In genomic region chr6:7390218-7390878, GRCh38 we compare ENCODE assay signal across 8 cellular contexts. TPM values are rescaled to one million over a fixed set of nuclear protein-coding genes. Genes with fewer than 3 reads are reported as not detected.
A peak's percentile ranks its signal among the peaks of the same experiment; 100 is the strongest.
DNase-seq lines count a peak whose midpoint lies in the region; ATAC-seq lines count a peak whose summit lies in the region.

No MANE protein-coding gene starts in this region.

- H3K36me3 Mint-ChIP-seq in activated T-helper 17 cell treated with anti-CD3 and anti-CD28 coated beads, Interleukin-2, amount 50 U/mL, for 72 hours (ENCODE audit: low read depth), result peaks cover 51% of the 10 kb centered on the region
- peaks cover 0 to 8% (median 7%) of the 10 kb centered on the region in 3 donors for H3K36me3 Mint-ChIP-seq in immature natural killer cell

- ATAC-seq in HG03175 (IDR thresholded peaks at IDR 0.05; ENCODE audit: unreplicated experiment), result peak; percentile 22
- peak; percentile 5 for ATAC-seq in activated T-helper 17 cell treated with anti-CD3 and anti-CD28 coated beads, Interleukin-2, amount 50 U/mL, for 72 hours (replicated peaks)

- H3K27me3 ChIP-seq in subcutaneous abdominal adipose tissue (ENCODE audit: control insufficient read depth in 5 of 5, insufficient read depth in 4 of 5, low read length in 5 of 5), result no peaks in the 10 kb centered on the region

- peaks cover 0 to 28% (median 24%) of the 10 kb centered on the region in 5 donors for H3K4me1 ChIP-seq in subcutaneous abdominal adipose tissue (ENCODE audit: control insufficient read depth in 5 of 5, insufficient read depth in 5 of 5, low read length in 5 of 5)

- peak overlapping the region; percentile 85 for H3K4me3 Mint-ChIP-seq in activated T-helper 17 cell treated with anti-CD3 and anti-CD28 coated beads, Interleukin-2, amount 50 U/mL, for 72 hours
- H3K4me3 Mint-ChIP-seq in immature natural killer cell, result peak overlapping the region; percentile 90 to 98 (median 92)

- H3K27ac ChIP-seq in subcutaneous abdominal adipose tissue (ENCODE audit: low read depth, low read length), result peak overlapping the region; percentile 96

- peak overlapping the region; percentile 77 for H3K27ac Mint-ChIP-seq in activated T-helper 17 cell treated with anti-CD3 and anti-CD28 coated beads, Interleukin-2, amount 50 U/mL, for 72 hours
- H3K27ac Mint-ChIP-seq in immature natural killer cell, result peak overlapping the region; percentile 93 to 99 (median 97)

- H3K9me3 Mint-ChIP-seq in activated T-helper 17 cell treated with anti-CD3 and anti-CD28 coated beads, Interleukin-2, amount 50 U/mL, for 72 hours, result no peaks in the 10 kb centered on the region
- H3K9me3 Mint-ChIP-seq in immature natural killer cell, result peaks cover 0 to 2% (median 0%) of the 10 kb centered on the region in 6 donors

- peak; percentile 24 for DNase-seq in stimulated activated CD8-positive, alpha-beta memory T cell treated with anti-CD3 and anti-CD28 coated beads, Interleukin-15, amount 100 ng/mL, for 1 hour (ENCODE audit: low read depth)
- DNase-seq in stimulated activated CD8-positive, alpha-beta memory T cell treated with anti-CD3 and anti-CD28 coated beads, Interleukin-4, amount 100 ng/mL, for 48 hours, result no peak
- no peak for DNase-seq in immature natural killer cell
- no peak for DNase-seq in dermis blood vessel endothelial cell
- DNase-seq in occipital lobe (lab: John Stamatoyannopoulos, UW), result no peak

- peak overlapping the region; percentile 81 to 85 (median 82) for H3K4me3 ChIP-seq in subcutaneous abdominal adipose tissue (ENCODE audit: low read depth in 1 of 5, low read length in 5 of 5)

- H3K4me1 Mint-ChIP-seq in activated T-helper 17 cell treated with anti-CD3 and anti-CD28 coated beads, Interleukin-2, amount 50 U/mL, for 72 hours, result peaks cover 25% of the 10 kb centered on the region
- H3K4me1 Mint-ChIP-seq in immature natural killer cell, result peaks cover 37 to 46% of the 10 kb centered on the region in 2 donors

- peaks cover 4 to 19% (median 7%) of the 10 kb centered on the region in 5 donors for H3K36me3 ChIP-seq in subcutaneous abdominal adipose tissue (ENCODE audit: control insufficient read depth in 5 of 5, insufficient read depth in 5 of 5, low read length in 5 of 5)

- peak overlapping the region; percentile 40 to 97 (median 94) for H3K9ac ChIP-seq in subcutaneous abdominal adipose tissue (ENCODE audit: low read length in 5 of 5)

- no peaks in the 10 kb centered on the region for H3K9me3 ChIP-seq in subcutaneous abdominal adipose tissue (ENCODE audit: control insufficient read depth in 5 of 5, low read length in 5 of 5)

- no peaks in the 10 kb centered on the region for H3K27me3 Mint-ChIP-seq in activated T-helper 17 cell treated with anti-CD3 and anti-CD28 coated beads, Interleukin-2, amount 50 U/mL, for 72 hours
- H3K27me3 Mint-ChIP-seq in immature natural killer cell (ENCODE audit: low read depth in 3 of 3), result peaks cover 7 to 21% (median 10%) of the 10 kb centered on the region in 3 donors

RNA-seq across cellular contexts. Expression of gene RIOK1, which starts 0.7 kb away (rescaled TPM):
- 10 to 100 TPM; 23.4 to 48.9 TPM for total RNA-seq in activated T-helper 17 cell treated with anti-CD3 and anti-CD28 coated beads, Interleukin-2, amount 50 U/mL, for 72 hours
- 10 to 100 TPM; 14.0 to 23.7 (median 15.6) TPM for polyA plus RNA-seq in immature natural killer cell
- total RNA-seq in dermis blood vessel endothelial cell, result 15.6 and 19.9 TPM in 2 replicates
- 31.5 TPM for total RNA-seq in occipital lobe

RNA-seq across cellular contexts. Expression of gene CAGE1, which starts 0.8 kb away (rescaled TPM):
- under 1 TPM; 0.16 to 0.30 TPM for total RNA-seq in activated T-helper 17 cell treated with anti-CD3 and anti-CD28 coated beads, Interleukin-2, amount 50 U/mL, for 72 hours
- under 1 TPM in 1 of 3 donors, not detected in 2; 0.21 TPM for polyA plus RNA-seq in immature natural killer cell
- total RNA-seq in dermis blood vessel endothelial cell (under 0.01 TPM in 1 of 2 replicates, not detected in the other), occipital lobe (under 0.01 TPM)
